ENCODE assay signal across 36 cellular contexts in genomic region chr11:97621282-97621681, GRCh38.
"Had no signal": no experiment of that assay in that cellular context is flagged by ENCODE, and none has a peak within 500 bp of the region (broad histone marks: within the 10 kb centered on the region; RNA-seq: fewer than 3 reads in every experiment).

No MANE protein-coding gene starts in this region.

- DNase-seq: Kasumi-1, MG63, MM.1S, MV-4-11, NCI-H1048, NCI-H1092, NCI-H1092 treated with DMSO at 0.1 percent for 48 hours, NCI-H1105, NCI-H1105 treated with DMSO at 0.1 percent for 48 hours, NCI-H1417, NCI-H1417 treated with DMSO at 0.1 percent for 48 hours, NCI-H1436, NCI-H1436 treated with DMSO at 0.1 percent for 48 hours, NCI-H146, NCI-H1694, NCI-H1694 treated with DMSO at 0.1 percent for 48 hours, NCI-H187, NCI-H187 treated with DMSO at 0.1 percent for 48 hours, NCI-H1930, NCI-H2029, NCI-H2029 treated with DMSO at 0.1 percent for 48 hours, NCI-H2081, NCI-H2081 treated with DMSO at 0.1 percent for 48 hours, NCI-H2107, NCI-H2171, NCI-H2171 treated with DMSO at 0.1 percent for 48 hours, NCI-H2227 treated with DMSO at 0.1 percent for 48 hours, NCI-H226, NCI-H345, NCI-H446, NCI-H446 treated with DMSO at 0.1 percent for 48 hours, NCI-H510A, NCI-H510A treated with DMSO at 0.1 percent for 48 hours, NCI-H524, NCI-H524 treated with DMSO at 0.1 percent for 48 hours, NCI-H526 had no signal

- H3K36me3 ChIP-seq: MG63 had no signal

- H3K9me3 ChIP-seq: MG63 had no signal

- H3K4me3 ChIP-seq: MG63 had no signal

- H3K27me3 ChIP-seq: MG63 had no signal
